In the genomic region with DNA sequence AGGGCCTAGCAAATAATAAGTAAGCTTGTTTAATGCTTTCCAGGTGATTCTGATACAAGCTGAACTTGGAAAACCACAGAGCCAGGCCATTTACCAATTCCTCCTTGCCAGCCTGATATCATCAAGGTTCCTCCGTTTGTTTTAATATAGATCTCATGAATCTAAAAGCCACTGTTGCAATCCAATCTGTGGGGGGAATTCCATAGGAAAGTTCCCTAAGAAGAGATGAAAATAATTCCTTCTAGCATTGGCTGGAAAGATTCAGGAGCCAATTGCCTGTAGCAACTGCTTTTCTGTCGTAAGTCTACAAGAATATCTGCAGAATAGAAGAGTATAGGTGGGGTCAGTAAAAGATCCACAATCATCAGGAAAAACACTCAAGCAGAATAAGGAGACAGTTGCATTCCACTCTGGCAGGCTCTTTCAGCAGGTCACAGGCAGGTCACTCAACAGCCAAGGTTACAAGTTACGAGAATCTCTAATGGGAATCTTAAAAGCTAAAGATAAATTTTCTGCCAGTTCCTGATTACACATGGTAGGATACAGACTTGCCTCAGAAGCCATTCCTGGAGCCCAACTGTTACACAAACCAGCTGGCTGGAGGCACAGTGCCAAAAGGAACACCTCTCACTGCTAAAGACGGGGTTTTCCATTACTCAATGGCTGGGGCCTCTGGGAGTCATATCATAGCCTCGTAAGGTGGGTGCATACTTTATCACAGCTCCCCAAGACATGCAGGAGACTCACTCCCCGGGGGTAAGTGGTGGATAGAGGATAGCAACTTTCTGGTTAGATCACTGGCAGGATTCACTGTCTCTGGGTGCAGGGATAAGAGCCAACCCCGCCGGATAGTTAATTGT, we compare ENCODE assay signal across 9 cellular contexts. TPM values are rescaled to one million over a fixed set of nuclear protein-coding genes. Genes with fewer than 3 reads are reported as not detected.
A peak's percentile ranks its signal among the peaks of the same experiment; 100 is the strongest.
DNase-seq lines count a peak whose midpoint lies in the region; ATAC-seq, FAIRE-seq and TF ChIP-seq lines count a peak whose summit lies in the region.
"Had no signal": no experiment of that assay in that cellular context is flagged by ENCODE, and none has a peak within 500 bp of the region (broad histone marks: within the 10 kb centered on the region; RNA-seq: fewer than 3 reads in every experiment).

No MANE protein-coding gene starts in this region.

- H3K4me1 ChIP-seq in K562 (replicated peaks in 1 of 2; ENCODE audit: control insufficient read depth in 2 of 2, insufficient read depth in 2 of 2, low read length in 2 of 2) (peaks cover 15 to 35% of the 10 kb centered on the region in 2 experiments; a peak in 3 of 5 replicates), smooth muscle cell (ENCODE audit: low read depth) (peaks cover 23% of the 10 kb centered on the region), HAP-1 (peaks cover 3% of the 10 kb centered on the region; the same call in 1 of the 2 replicates)

- peaks cover 2% of the 10 kb centered on the region; the same call in 1 of the 3 replicates for H3K36me3 ChIP-seq in K562 (ENCODE audit: control insufficient read depth, insufficient read depth, low read length)
- H3K36me3 ChIP-seq in smooth muscle cell (ENCODE audit: low read depth): no peaks in the 10 kb centered on the region
- no peaks in the 10 kb centered on the region for H3K36me3 ChIP-seq in HAP-1 (replicated peaks)
- H3K36me3 ChIP-seq: SJSA1 had no signal

- no peak overlapping the region for H3K9ac ChIP-seq in K562 (ENCODE audit: insufficient read depth in 1 of 2, low read depth in 2 of 2, low read length in 2 of 2)
- no peak overlapping the region for H3K9ac ChIP-seq in smooth muscle cell (ENCODE audit: low read depth)

- no peaks in the 10 kb centered on the region for H3K9me1 ChIP-seq in K562 (ENCODE audit: control insufficient read depth, insufficient read depth, low read length)

- POLR2A ChIA-PET in K562 (lab: Yijun Ruan, JAX): interaction anchor here (0.6 to 2.4 kb wide), 3 partner anchors 8 to 51 kb away, joined by 3 to 7 read pairs (median 4); no protein-coding TSS in a partner anchor

- CTCF ChIA-PET in K562 (lab: Yijun Ruan, JAX; ENCODE audit: low intra/inter-chr PET ratio): no interaction called here

- ATAC-seq in K562 (peak; percentile 80), GM19467 (IDR thresholded peaks at IDR 0.05; ENCODE audit: unreplicated experiment) (no peak), GM21529 (IDR thresholded peaks at IDR 0.05; ENCODE audit: unreplicated experiment) (no peak)

- no peak for TF ChIP-seq POLR2A in K562 (conservative IDR thresholded peaks at IDR 0.05)

- H4K20me1 ChIP-seq in K562 (replicated peaks; ENCODE audit: control insufficient read depth, insufficient read depth, low read length) (no peaks in the 10 kb centered on the region), smooth muscle cell (ENCODE audit: low read depth) (no peaks in the 10 kb centered on the region)

- H3K79me2 ChIP-seq in K562 (ENCODE audit: control insufficient read depth, insufficient read depth, low read length) (peaks cover 4% of the 10 kb centered on the region; the same call in 1 of the 3 replicates), smooth muscle cell (ENCODE audit: low read depth) (peaks cover 7% of the 10 kb centered on the region)

- no TSS peak for BruUV-seq in K562 (replicated peaks; lab: Mats Ljungman, UMichigan)

- peak; percentile 55 for TF ChIP-seq EP300 in K562 (IDR thresholded peaks at IDR 0.05; ENCODE audit: low read length)

- no peak for TF ChIP-seq RAD21 in K562 (CRISPR knock-in tag; conservative IDR thresholded peaks at IDR 0.05 in 1 of 2, IDR thresholded peaks at IDR 0.05 in 1 of 2)

- H3K9me3 ChIP-seq in K562 (replicated peaks; ENCODE audit: control insufficient read depth, insufficient read depth, low read depth, low read length): no peaks in the 10 kb centered on the region
- H3K9me3 ChIP-seq in smooth muscle cell (replicated peaks; ENCODE audit: low read depth): no peaks in the 10 kb centered on the region
- H3K9me3 ChIP-seq in HAP-1: no peaks in the 10 kb centered on the region
- H3K9me3 ChIP-seq: SJSA1 had no signal

- H3K27me3 ChIP-seq in K562 (ENCODE audit: control insufficient read depth in 2 of 2, insufficient read depth in 2 of 2, low read length in 2 of 2) (no peaks in the 10 kb centered on the region), smooth muscle cell (ENCODE audit: low read depth) (no peaks in the 10 kb centered on the region), HAP-1 (ENCODE audit: low read depth) (no peaks in the 10 kb centered on the region)
- H3K27me3 ChIP-seq: SJSA1 had no signal

- intact Hi-C loops in K562 (cut with micrococcal nuclease): no loop called here

- 1% methylated on average over 8 of the region's 8 CpGs for WGBS in K562 (ENCODE audit: insufficient coverage, low coverage, missing lambda C conversion rate)
- WGBS in smooth muscle cell (ENCODE audit: low lambda C conversion rate): 47% methylated on average over 8 of the region's 8 CpGs

- DNase-seq in HCEC 1CT (peak; percentile 75), K562 (ENCODE audit: extremely low read depth in 1 of 4, low spot score in 3 of 4) (peak; percentile 16 to 89 (median 51)), hepatic stellate cell (ENCODE audit: low spot score) (peak; percentile 35), smooth muscle cell (lab: John Stamatoyannopoulos, UW; ENCODE audit: unreplicated experiment) (no peak), MV-4-11 (lab: John Stamatoyannopoulos, UW) (no peak), HAP-1 (ENCODE audit: low spot score in 2 of 2) (no peak)

- H2AFZ ChIP-seq in K562 (ENCODE audit: low read depth, low read length): peak overlapping the region; percentile 51; the same call in 1 of the 2 replicates
- no peak overlapping the region for H2AFZ ChIP-seq in smooth muscle cell (ENCODE audit: low read depth)

- peaks cover 14% of the 10 kb centered on the region for H3F3A ChIP-seq in smooth muscle cell (ENCODE audit: low read depth)

- H3K4me3 ChIP-seq in K562: no peak overlapping the region
- no peak overlapping the region for H3K4me3 ChIP-seq in smooth muscle cell
- no peak overlapping the region for H3K4me3 ChIP-seq in HAP-1
- H3K4me3 ChIP-seq: SJSA1 had no signal

- H3K27ac ChIP-seq in K562 (ENCODE audit: extremely low read depth, low read depth, low read length) (peak overlapping the region; percentile 59; the same call in 1 of the 3 replicates), smooth muscle cell (ENCODE audit: low read depth) (peak overlapping the region; percentile 59)
- H3K27ac ChIP-seq: SJSA1 had no signal

- TF ChIP-seq CTCF in K562 (IDR thresholded peaks at IDR 0.05 in 2 of 3, conservative IDR thresholded peaks at IDR 0.05 in 1 of 3; ENCODE audit: insufficient read depth in 2 of 3, low read depth in 1 of 3, low read length in 3 of 3) (no peak), smooth muscle cell (IDR thresholded peaks at IDR 0.05; ENCODE audit: borderline replicate concordance, insufficient read depth, poor library complexity, severe bottlenecking) (no peak)

- in situ Hi-C loops in K562 (cut with MboI): no loop called here
- in situ Hi-C loops in HAP-1 (cut with MboI; ENCODE audit: low sequenced_read_pairs): no loop called here

- peak; percentile 88 for FAIRE-seq in K562 (lab: Jason Lieb, UNC)

- H3K4me2 ChIP-seq in K562 (ENCODE audit: insufficient read depth, low read length) (peak overlapping the region; percentile 67), smooth muscle cell (peak overlapping the region; percentile 35)

TF ChIP-seq in K562, 482 proteins besides CTCF, POLR2A, EP300 and RAD21 (continues in another document):
- TF ChIP-seq IFI16 (CRISPR knock-in tag; IDR thresholded peaks at IDR 0.05) (no peak), NRF1 (conservative IDR thresholded peaks at IDR 0.05 in 1 of 2, IDR thresholded peaks at IDR 0.05 in 1 of 2) (no peak)

RNA-seq across cellular contexts. Expression of a gene that starts 43.6 kb away (rescaled TPM):
- 12.9 and 34.3 TPM in 2 replicates for total RNA-seq in K562 (2011; cell fraction: chromatin; rRNA removed; ENCODE audit: low replicate concordance)
- 5.8 and 8.0 TPM in 2 replicates for total RNA-seq in K562 (2011; cell fraction: nucleolus; rRNA removed)
- 10.3 and 11.4 TPM in 2 replicates for total RNA-seq in K562 (2011; cell fraction: nucleoplasm; rRNA removed)
- total RNA-seq in K562 (2014; rRNA removed): 4.7 and 6.4 TPM in 2 replicates
- total RNA-seq in K562 (2014; rRNA removed; fragmentation: Illumina TruSeq; extraction: Trizol): 7.6 and 9.5 TPM in 2 replicates
- 10.0 and 11.1 TPM in 2 replicates for total RNA-seq in K562 (2015; rRNA removed; fragmentation: Illumina TruSeq; extraction: Trizol)
- total RNA-seq in K562 (2021): 6.7 and 8.1 TPM in 2 replicates
- 4.3 and 5.8 TPM in 2 replicates for polyA plus RNA-seq in K562 (2011; rRNA removed)
- polyA plus RNA-seq in K562 (2011; cell fraction: cytosol; rRNA removed): 1.4 and 2.6 TPM in 2 replicates
- 3.3 and 5.2 TPM in 2 replicates for polyA plus RNA-seq in K562 (2011; cell fraction: nucleus; rRNA removed)
- 2.6 and 3.3 TPM in 2 replicates for polyA plus RNA-seq in K562 (2012)
- polyA plus RNA-seq in K562 (2014; fragmentation: Illumina TruSeq; extraction: Trizol): 4.6 and 5.5 TPM in 2 replicates
- polyA plus RNA-seq in K562 (2014; fragmentation: Nextera tagmentation; extraction: Ambion mirVana): 1 to 10 TPM; 1.5 to 2.1 TPM
- polyA plus RNA-seq in K562 (2014; rRNA removed): 4.9 and 5.0 TPM in 2 replicates
- polyA minus RNA-seq in K562 (2011; rRNA and poly(A)+ RNA removed): 17.9 and 23.0 TPM in 2 replicates
- polyA minus RNA-seq in K562 (2011; cell fraction: cytosol; rRNA and poly(A)+ RNA removed): 6.0 and 10.7 TPM in 2 replicates
- 7.0 and 11.2 TPM in 2 replicates for polyA minus RNA-seq in K562 (2011; cell fraction: nucleus; rRNA and poly(A)+ RNA removed)
- total RNA-seq in smooth muscle cell: 7.7 and 11.0 TPM in 2 replicates
- polyA plus RNA-seq in smooth muscle cell: 2.5 and 3.5 TPM in 2 replicates

RNA-seq across cellular contexts. Expression of a gene that starts 44.0 kb away (rescaled TPM):
- total RNA-seq in K562 (2011; cell fraction: chromatin; rRNA removed; ENCODE audit: low replicate concordance): 54.4 and 119 TPM in 2 replicates
- 24.8 and 35.1 TPM in 2 replicates for total RNA-seq in K562 (2011; cell fraction: nucleolus; rRNA removed)
- total RNA-seq in K562 (2011; cell fraction: nucleoplasm; rRNA removed): 59.2 and 87.3 TPM in 2 replicates
- 23.1 and 23.8 TPM in 2 replicates for total RNA-seq in K562 (2014; rRNA removed)
- total RNA-seq in K562 (2014; rRNA removed; fragmentation: Illumina TruSeq; extraction: Trizol): 37.1 and 45.5 TPM in 2 replicates
- total RNA-seq in K562 (2015; rRNA removed; fragmentation: Illumina TruSeq; extraction: Trizol): 39.1 and 44.8 TPM in 2 replicates
- total RNA-seq in K562 (2021): 24.7 and 32.2 TPM in 2 replicates
- 53.8 and 61.5 TPM in 2 replicates for polyA plus RNA-seq in K562 (2011; rRNA removed)
- polyA plus RNA-seq in K562 (2011; cell fraction: cytosol; rRNA removed): 17.8 and 22.4 TPM in 2 replicates
- polyA plus RNA-seq in K562 (2011; cell fraction: nucleus; rRNA removed): 21.8 and 26.2 TPM in 2 replicates
- polyA plus RNA-seq in K562 (2012): 21.8 and 28.0 TPM in 2 replicates
- 33.2 and 44.2 TPM in 2 replicates for polyA plus RNA-seq in K562 (2014; fragmentation: Illumina TruSeq; extraction: Trizol)
- 10 to 100 TPM; 16.1 to 29.1 TPM for polyA plus RNA-seq in K562 (2014; fragmentation: Nextera tagmentation; extraction: Ambion mirVana)
- polyA plus RNA-seq in K562 (2014; rRNA removed): 27.6 and 32.6 TPM in 2 replicates
- 55.7 and 57.3 TPM in 2 replicates for polyA minus RNA-seq in K562 (2011; rRNA and poly(A)+ RNA removed)
- polyA minus RNA-seq in K562 (2011; cell fraction: cytosol; rRNA and poly(A)+ RNA removed): 9.9 and 23.3 TPM in 2 replicates
- polyA minus RNA-seq in K562 (2011; cell fraction: nucleus; rRNA and poly(A)+ RNA removed): 23.4 and 41.7 TPM in 2 replicates
- 65.2 and 71.5 TPM in 2 replicates for total RNA-seq in smooth muscle cell
- polyA plus RNA-seq in smooth muscle cell: 21.2 and 24.8 TPM in 2 replicates

Comparison
In these comparisons a context has a peak if more than half of its experiments do, and no peak if none do; other contexts are left out.
1. DNase-seq: peak in HCEC 1CT (single experiment), K562 (4 of 4) and hepatic stellate cell (single experiment); none in smooth muscle cell (single experiment), MV-4-11 (single experiment) and HAP-1 (0 of 2).